In genomic region chr4:111303806-111304205, GRCh38 we compare ENCODE assay signal across 9 cellular contexts.
"Had no signal": no experiment of that assay in that cellular context is flagged by ENCODE, and none has a peak within 500 bp of the region (broad histone marks: within the 10 kb centered on the region; RNA-seq: fewer than 3 reads in every experiment).

No MANE protein-coding gene starts in this region.

- DNase-seq: GM23248, GOT3, H9, HCEC 1CT, Kasumi-1, KG1 had no signal

- H3K9me3 Mint-ChIP-seq: H9 had no signal

- H3K27ac Mint-ChIP-seq: H9, IgD-negative memory B cell had no signal

- H3K4me3 ChIP-seq: GM23248 had no signal

- FAIRE-seq: H54, HTR-8/SVneo had no signal

- H3K4me1 Mint-ChIP-seq: H9, IgD-negative memory B cell had no signal

- H2AFZ ChIP-seq: GM23248 had no signal

- H3K4me3 Mint-ChIP-seq: H9, IgD-negative memory B cell had no signal

- H3K9ac ChIP-seq: GM23248 had no signal

- H3K27me3 Mint-ChIP-seq: IgD-negative memory B cell had no signal

- H3K27ac ChIP-seq: GM23248 had no signal

- H3K36me3 Mint-ChIP-seq: IgD-negative memory B cell had no signal
